ENCODE assay signal across 1 cellular context in the genomic region with DNA sequence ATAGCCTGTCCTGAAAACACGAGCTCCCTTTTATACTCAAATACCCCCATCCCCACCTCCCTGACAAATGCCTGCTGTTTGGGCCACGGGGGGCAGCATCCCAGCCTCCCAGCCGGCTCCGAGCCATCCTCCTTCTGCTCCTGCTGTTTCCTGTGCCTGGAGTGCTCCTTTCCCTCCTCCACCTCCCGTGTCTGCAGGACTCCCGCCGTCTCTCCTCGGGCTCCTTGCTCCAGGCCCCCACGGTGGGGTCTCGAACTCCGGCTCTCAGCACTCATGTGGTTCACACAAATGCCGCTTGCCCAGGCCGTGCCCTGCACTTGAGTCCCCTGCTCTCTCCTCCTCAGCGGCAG.
TF ChIP-seq lines count a peak whose summit lies in the region.

No MANE protein-coding gene starts in this region.

TF ChIP-seq in HepG2, 621 proteins besides CTCF, POLR2A, EP300 and RAD21 (continued from another document):
- TF ChIP-seq, protein P1, sequence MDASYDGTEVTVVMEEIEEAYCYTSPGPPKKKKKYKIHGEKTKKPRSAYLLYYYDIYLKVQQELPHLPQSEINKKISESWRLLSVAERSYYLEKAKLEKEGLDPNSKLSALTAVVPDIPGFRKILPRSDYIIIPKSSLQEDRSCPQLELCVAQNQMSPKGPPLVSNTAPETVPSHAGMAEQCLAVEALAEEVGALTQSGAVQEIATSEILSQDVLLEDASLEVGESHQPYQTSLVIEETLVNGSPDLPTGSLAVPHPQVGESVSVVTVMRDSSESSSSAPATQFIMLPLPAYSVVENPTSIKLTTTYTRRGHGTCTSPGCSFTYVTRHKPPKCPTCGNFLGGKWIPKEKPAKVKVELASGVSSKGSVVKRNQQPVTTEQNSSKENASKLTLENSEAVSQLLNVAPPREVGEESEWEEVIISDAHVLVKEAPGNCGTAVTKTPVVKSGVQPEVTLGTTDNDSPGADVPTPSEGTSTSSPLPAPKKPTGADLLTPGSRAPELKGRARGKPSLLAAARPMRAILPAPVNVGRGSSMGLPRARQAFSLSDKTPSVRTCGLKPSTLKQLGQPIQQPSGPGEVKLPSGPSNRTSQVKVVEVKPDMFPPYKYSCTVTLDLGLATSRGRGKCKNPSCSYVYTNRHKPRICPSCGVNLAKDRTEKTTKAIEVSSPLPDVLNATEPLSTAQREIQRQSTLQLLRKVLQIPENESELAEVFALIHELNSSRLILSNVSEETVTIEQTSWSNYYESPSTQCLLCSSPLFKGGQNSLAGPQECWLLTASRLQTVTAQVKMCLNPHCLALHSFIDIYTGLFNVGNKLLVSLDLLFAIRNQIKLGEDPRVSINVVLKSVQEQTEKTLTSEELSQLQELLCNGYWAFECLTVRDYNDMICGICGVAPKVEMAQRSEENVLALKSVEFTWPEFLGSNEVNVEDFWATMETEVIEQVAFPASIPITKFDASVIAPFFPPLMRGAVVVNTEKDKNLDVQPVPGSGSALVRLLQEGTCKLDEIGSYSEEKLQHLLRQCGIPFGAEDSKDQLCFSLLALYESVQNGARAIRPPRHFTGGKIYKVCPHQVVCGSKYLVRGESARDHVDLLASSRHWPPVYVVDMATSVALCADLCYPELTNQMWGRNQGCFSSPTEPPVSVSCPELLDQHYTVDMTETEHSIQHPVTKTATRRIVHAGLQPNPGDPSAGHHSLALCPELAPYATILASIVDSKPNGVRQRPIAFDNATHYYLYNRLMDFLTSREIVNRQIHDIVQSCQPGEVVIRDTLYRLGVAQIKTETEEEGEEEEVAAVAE (CRISPR knock-in tag; IDR thresholded peaks at IDR 0.05; ENCODE audit: borderline replicate concordance): no peak
